In the genomic region with DNA sequence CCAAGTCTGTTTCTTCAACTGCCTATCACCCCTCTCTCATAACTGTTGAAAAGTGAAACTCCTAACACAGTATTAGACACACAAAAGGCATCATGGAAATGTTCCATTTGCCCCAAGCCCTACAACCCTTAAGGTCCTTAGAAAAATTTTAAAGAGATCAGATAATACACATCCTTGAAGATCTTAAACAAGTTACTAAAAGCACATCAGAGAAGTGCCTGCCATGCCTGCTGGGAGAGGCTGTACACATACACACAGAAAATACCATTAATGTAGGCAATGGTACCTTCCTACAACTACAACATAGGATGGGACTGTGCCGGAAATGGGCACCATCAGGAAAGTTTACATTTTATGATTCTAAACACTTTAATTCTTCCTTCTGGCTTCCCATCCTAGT, we compare ENCODE assay signal across 2 cellular contexts.
A peak's percentile ranks its signal among the peaks of the same experiment; 100 is the strongest.
TF ChIP-seq lines count a peak whose summit lies in the region.

No MANE protein-coding gene starts in this region.

TF ChIP-seq in IMR-90, 13 proteins besides CTCF, POLR2A, EP300 and RAD21:
- TF ChIP-seq BHLHE40 (IDR thresholded peaks at IDR 0.05; ENCODE audit: low read depth, low read length) (no peak), MAFK (IDR thresholded peaks at IDR 0.05; ENCODE audit: low read depth, low read length) (no peak), NFE2L2 (IDR thresholded peaks at IDR 0.05; ENCODE audit: low read depth, low read length) (no peak), CEBPB (IDR thresholded peaks at IDR 0.05; ENCODE audit: low read depth, low read length) (no peak), FOS (IDR thresholded peaks at IDR 0.05; ENCODE audit: low read depth, low read length) (no peak), RCOR1 (IDR thresholded peaks at IDR 0.05; ENCODE audit: insufficient replicate concordance, low read length) (no peak), MXI1 (IDR thresholded peaks at IDR 0.05; ENCODE audit: borderline replicate concordance, low read depth, low read length) (no peak), RFX5 (IDR thresholded peaks at IDR 0.05; ENCODE audit: low read depth, low read length) (no peak), MAZ (IDR thresholded peaks at IDR 0.05; ENCODE audit: borderline replicate concordance, low read depth, low read length) (no peak), SMC3 (IDR thresholded peaks at IDR 0.05; ENCODE audit: low read depth, low read length) (no peak), CHD1 (IDR thresholded peaks at IDR 0.05; ENCODE audit: low read depth, low read length) (no peak)
- TF ChIP-seq, protein P1, sequence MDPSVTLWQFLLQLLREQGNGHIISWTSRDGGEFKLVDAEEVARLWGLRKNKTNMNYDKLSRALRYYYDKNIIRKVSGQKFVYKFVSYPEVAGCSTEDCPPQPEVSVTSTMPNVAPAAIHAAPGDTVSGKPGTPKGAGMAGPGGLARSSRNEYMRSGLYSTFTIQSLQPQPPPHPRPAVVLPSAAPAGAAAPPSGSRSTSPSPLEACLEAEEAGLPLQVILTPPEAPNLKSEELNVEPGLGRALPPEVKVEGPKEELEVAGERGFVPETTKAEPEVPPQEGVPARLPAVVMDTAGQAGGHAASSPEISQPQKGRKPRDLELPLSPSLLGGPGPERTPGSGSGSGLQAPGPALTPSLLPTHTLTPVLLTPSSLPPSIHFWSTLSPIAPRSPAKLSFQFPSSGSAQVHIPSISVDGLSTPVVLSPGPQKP (IDR thresholded peaks at IDR 0.05; ENCODE audit: borderline replicate concordance, low read depth, low read length), result no peak
- TF ChIP-seq, protein P2, sequence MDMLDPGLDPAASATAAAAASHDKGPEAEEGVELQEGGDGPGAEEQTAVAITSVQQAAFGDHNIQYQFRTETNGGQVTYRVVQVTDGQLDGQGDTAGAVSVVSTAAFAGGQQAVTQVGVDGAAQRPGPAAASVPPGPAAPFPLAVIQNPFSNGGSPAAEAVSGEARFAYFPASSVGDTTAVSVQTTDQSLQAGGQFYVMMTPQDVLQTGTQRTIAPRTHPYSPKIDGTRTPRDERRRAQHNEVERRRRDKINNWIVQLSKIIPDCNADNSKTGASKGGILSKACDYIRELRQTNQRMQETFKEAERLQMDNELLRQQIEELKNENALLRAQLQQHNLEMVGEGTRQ (IDR thresholded peaks at IDR 0.05; ENCODE audit: low read depth, low read length), result no peak

TF ChIP-seq in K562, 482 proteins besides CTCF, POLR2A, EP300 and RAD21:
- no peak for TF ChIP-seq ZNF561 (CRISPR knock-in tag; conservative IDR thresholded peaks at IDR 0.05)
- TF ChIP-seq, protein P3, sequence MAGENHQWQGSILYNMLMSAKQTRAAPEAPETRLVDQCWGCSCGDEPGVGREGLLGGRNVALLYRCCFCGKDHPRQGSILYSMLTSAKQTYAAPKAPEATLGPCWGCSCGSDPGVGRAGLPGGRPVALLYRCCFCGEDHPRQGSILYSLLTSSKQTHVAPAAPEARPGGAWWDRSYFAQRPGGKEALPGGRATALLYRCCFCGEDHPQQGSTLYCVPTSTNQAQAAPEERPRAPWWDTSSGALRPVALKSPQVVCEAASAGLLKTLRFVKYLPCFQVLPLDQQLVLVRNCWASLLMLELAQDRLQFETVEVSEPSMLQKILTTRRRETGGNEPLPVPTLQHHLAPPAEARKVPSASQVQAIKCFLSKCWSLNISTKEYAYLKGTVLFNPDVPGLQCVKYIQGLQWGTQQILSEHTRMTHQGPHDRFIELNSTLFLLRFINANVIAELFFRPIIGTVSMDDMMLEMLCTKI (IDR thresholded peaks at IDR 0.05; ENCODE audit: partially characterized antibody), result no peak
- TF ChIP-seq, protein P4, sequence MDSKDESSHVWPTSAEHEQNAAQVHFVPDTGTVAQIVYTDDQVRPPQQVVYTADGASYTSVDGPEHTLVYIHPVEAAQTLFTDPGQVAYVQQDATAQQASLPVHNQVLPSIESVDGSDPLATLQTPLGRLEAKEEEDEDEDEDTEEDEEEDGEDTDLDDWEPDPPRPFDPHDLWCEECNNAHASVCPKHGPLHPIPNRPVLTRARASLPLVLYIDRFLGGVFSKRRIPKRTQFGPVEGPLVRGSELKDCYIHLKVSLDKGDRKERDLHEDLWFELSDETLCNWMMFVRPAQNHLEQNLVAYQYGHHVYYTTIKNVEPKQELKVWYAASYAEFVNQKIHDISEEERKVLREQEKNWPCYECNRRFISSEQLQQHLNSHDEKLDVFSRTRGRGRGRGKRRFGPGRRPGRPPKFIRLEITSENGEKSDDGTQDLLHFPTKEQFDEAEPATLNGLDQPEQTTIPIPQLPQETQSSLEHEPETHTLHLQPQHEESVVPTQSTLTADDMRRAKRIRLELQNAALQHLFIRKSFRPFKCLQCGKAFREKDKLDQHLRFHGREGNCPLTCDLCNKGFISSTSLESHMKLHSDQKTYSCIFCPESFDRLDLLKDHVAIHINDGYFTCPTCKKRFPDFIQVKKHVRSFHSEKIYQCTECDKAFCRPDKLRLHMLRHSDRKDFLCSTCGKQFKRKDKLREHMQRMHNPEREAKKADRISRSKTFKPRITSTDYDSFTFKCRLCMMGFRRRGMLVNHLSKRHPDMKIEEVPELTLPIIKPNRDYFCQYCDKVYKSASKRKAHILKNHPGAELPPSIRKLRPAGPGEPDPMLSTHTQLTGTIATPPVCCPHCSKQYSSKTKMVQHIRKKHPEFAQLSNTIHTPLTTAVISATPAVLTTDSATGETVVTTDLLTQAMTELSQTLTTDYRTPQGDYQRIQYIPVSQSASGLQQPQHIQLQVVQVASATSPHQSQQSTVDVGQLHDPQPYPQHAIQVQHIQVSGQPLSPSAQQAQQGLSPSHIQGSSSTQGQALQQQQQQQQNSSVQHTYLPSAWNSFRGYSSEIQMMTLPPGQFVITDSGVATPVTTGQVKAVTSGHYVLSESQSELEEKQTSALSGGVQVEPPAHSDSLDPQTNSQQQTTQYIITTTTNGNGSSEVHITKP (IDR thresholded peaks at IDR 0.05; ENCODE audit: partially characterized antibody), result peak; percentile 67
- no peak for TF ChIP-seq SRSF9 (IDR thresholded peaks at IDR 0.05; ENCODE audit: borderline replicate concordance, low read depth, low read length)
- no peak for TF ChIP-seq PHB (CRISPR knock-in tag; IDR thresholded peaks at IDR 0.05)
- TF ChIP-seq, protein P5, sequence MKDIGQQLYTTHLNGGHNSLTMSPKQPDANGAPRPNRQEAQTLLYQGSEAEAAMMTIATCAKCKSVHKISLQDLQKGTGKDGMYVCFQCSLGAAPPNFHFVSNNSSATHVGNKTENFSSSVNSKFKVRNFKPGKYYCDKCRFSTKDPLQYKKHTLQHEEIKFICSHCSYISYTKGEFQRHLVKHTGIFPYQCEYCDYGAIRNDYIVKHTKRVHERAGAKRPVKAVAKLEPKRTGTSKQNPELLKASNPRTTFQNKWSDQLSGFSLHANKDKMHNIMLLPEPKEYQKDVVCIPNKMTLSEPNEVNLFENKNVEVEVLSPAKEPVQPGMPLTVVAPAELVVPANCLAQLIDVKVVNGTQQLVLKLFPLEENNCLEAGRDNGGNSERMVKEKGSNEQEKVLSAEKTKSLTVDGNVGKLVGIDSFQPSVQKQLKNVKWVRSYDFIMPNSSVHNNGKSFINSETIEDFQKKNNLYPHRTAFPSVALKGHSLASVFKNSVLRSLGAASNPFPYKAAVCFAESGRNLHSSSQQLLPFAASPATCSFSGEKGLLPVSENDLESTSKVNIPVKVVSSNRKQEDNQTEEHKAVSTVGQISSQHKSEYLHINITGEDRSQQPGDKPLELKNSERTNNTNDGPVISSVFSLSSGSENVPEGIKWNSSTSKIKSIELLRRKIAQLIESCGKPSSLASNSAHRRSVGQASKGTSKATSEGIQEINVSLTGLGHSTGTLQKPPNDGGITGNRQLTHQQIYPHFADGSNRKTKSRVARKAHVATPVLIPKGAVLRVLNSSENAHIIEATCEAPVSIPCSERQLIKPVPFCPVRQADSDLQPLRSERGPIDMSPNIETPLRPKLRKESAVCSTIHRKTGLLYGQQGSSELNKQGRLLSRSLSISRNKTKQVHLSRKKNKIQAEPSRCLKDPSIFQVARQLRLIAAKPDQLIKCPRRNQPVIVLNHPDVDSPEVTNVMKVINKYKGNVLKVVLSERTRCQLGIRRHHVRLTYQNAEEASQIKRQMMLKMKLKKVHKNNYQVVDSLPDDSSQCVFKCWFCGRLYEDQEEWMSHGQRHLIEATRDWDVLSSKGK (CRISPR knock-in tag; IDR thresholded peaks at IDR 0.05), result no peak
- no peak for TF ChIP-seq RHOXF2B (CRISPR knock-in tag; conservative IDR thresholded peaks at IDR 0.05)
TF ChIP-seq in K562: peak in this region for 1.
